ENCODE assay signal across 11 cellular contexts in the genomic region with DNA sequence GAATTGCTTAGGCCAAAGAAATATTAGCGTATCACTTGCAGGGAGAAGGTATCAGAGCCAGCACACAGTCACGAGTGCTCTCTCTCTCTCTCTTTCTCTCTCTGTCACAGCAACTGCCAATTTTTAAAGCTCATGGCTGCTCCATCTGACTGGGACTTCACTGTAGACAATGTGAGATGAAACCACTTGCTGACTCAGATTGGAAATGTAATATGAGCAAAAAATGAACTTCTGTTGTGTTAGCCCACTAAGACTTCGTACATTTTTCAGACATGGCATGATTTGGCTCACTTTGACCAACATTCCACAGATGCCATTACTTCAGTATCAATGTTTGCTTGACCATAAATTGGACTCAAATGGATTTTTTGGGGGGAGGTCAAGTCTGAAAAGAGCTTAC.
DNase-seq lines count a peak whose midpoint lies in the region; ATAC-seq, FAIRE-seq and TF ChIP-seq lines count a peak whose summit lies in the region.
"Had no signal": no experiment of that assay in that cellular context is flagged by ENCODE, and none has a peak within 500 bp of the region (broad histone marks: within the 10 kb centered on the region; RNA-seq: fewer than 3 reads in every experiment).

No MANE protein-coding gene starts in this region.

- intact Hi-C loops in GM12878 (cut with micrococcal nuclease; ENCODE audit: unreplicated experiment), result no loop called here
- intact Hi-C loops in gastrocnemius medialis (cut with DNase I; ENCODE audit: low total_unique reads), result no loop called here

- H2AFZ ChIP-seq in GM12878 (ENCODE audit: control insufficient read depth, low read depth, low read length), result no peak overlapping the region

- H3K27me3 ChIP-seq in GM12878 (replicated peaks in 1 of 2; ENCODE audit: control insufficient read depth in 2 of 2, insufficient read depth in 2 of 2, low read length in 1 of 2) (no peaks in the 10 kb centered on the region), gastrocnemius medialis (no peaks in the 10 kb centered on the region), HAP-1 (ENCODE audit: low read depth) (0 out of 2 replicates have a peak, but pooled peaks cover 2% of the 10 kb centered on the region)

- H4K20me1 ChIP-seq in GM12878 (ENCODE audit: control insufficient read depth, insufficient read depth), result no peaks in the 10 kb centered on the region

- in situ Hi-C loops in GM12878 (cut with MboI) (no loop called here), gastrocnemius medialis (cut with MboI; ENCODE audit: low sequenced_read_pairs in 4 of 4) (no loop called here), HAP-1 (cut with MboI; ENCODE audit: low sequenced_read_pairs) (no loop called here)

- H3K4me2 ChIP-seq in GM12878 (ENCODE audit: control insufficient read depth, insufficient read depth), result no peak overlapping the region

- RAD21 ChIA-PET in GM12878 (lab: Charles Lee; ENCODE audit: unreplicated experiment), result no interaction called here

- no peaks in the 10 kb centered on the region for H3K79me2 ChIP-seq in GM12878 (ENCODE audit: control insufficient read depth, insufficient read depth, low read length)

- H3K36me3 ChIP-seq in GM12878 (ENCODE audit: control insufficient read depth in 2 of 2, insufficient read depth in 2 of 2, low read length in 1 of 2) (no peaks in the 10 kb centered on the region), gastrocnemius medialis (no peaks in the 10 kb centered on the region), HAP-1 (replicated peaks) (no peaks in the 10 kb centered on the region)

- TF ChIP-seq EP300 in GM12878 (IDR thresholded peaks at IDR 0.05; ENCODE audit: borderline replicate concordance in 1 of 2, control insufficient read depth in 1 of 2, low read depth in 2 of 2, low read length in 2 of 2), result peak in 1 of 2 experiments; percentile 51; a peak in 1 of 4 replicates

- CTCF ChIA-PET in GM12878 (lab: Yijun Ruan, JAX), result no interaction called here

- H3K4me1 ChIP-seq in GM12878 (ENCODE audit: control insufficient read depth, insufficient read depth, low read length), result no peaks in the 10 kb centered on the region
- H3K4me1 ChIP-seq in gastrocnemius medialis, result peaks cover 26 to 40% of the 10 kb centered on the region in 2 donors
- H3K4me1 ChIP-seq in HAP-1, result no peaks in the 10 kb centered on the region

- FAIRE-seq in GM12878 (lab: Jason Lieb, UNC), result no peak
- FAIRE-seq: GM18507 had no signal

- POLR2A ChIA-PET in GM12878 (lab: Charles Lee), result no interaction called here

- TF ChIP-seq CTCF in GM12878 (IDR thresholded peaks at IDR 0.05 in 2 of 3, conservative IDR thresholded peaks at IDR 0.05 in 1 of 3; ENCODE audit: control insufficient read depth in 2 of 3, extremely low read depth in 1 of 3, insufficient read depth in 1 of 3, low read depth in 3 of 3, low read length in 3 of 3), result no peak
- no peak for TF ChIP-seq CTCF in gastrocnemius medialis (IDR thresholded peaks at IDR 0.05 in 4 of 5, conservative IDR thresholded peaks at IDR 0.05 in 1 of 5)

- BruUV-seq in GM12878 (replicated peaks; lab: Mats Ljungman, UMichigan), result no TSS peak

- H3K9ac ChIP-seq in GM12878 (ENCODE audit: control insufficient read depth, insufficient read depth, low read length), result no peak overlapping the region

- H3K27ac ChIP-seq in GM12878 (ENCODE audit: control insufficient read depth, insufficient read depth), result no peak overlapping the region
- H3K27ac ChIP-seq in gastrocnemius medialis, result peak overlapping the region; percentile 80 to 95 (median 92)
- H3K27ac ChIP-seq: 22Rv1 had no signal

- DNase-seq in NCI-H1092 treated with DMSO at 0.1 percent for 48 hours (lab: John Stamatoyannopoulos, UW) (peak; percentile 81), NCI-H1092 (lab: John Stamatoyannopoulos, UW) (no peak), GM12878 (ENCODE audit: low read depth, low spot score) (no peak), gastrocnemius medialis (peak; percentile 39 to 64), cortex of kidney (lab: John Stamatoyannopoulos, UW) (no peak), HAP-1 (ENCODE audit: low spot score in 2 of 2) (no peak), NCI-H524 treated with DMSO at 0.1 percent for 48 hours (lab: John Stamatoyannopoulos, UW) (no peak)
- DNase-seq: endodermal cell had no signal

- SMC1A ChIA-PET in GM12878 (lab: Charles Lee; ENCODE audit: uncharacterized antibody, unreplicated experiment), result no interaction called here

- no peak for TF ChIP-seq RAD21 in GM12878 (IDR thresholded peaks at IDR 0.05; ENCODE audit: insufficient read depth, low read depth, low read length)

- 16% methylated on average over 3 of the region's 3 CpGs for WGBS in GM12878 (ENCODE audit: insufficient coverage, insufficient replicate concordance, low lambda C conversion rate, missing lambda C conversion rate)

- ATAC-seq in HG03354 (IDR thresholded peaks at IDR 0.05; ENCODE audit: poor library complexity, severe bottlenecking, unreplicated experiment), result peak; percentile 75
- peak; percentile 88 for ATAC-seq in GM12878
- ATAC-seq in gastrocnemius medialis, result peak; percentile 51 to 79

- H3K4me3 ChIP-seq in GM12878 (no peak overlapping the region), gastrocnemius medialis (no peak overlapping the region), HAP-1 (no peak overlapping the region)

- TF ChIP-seq POLR2A in GM12878 (IDR thresholded peaks at IDR 0.05; ENCODE audit: low read depth, low read length) (no peak), gastrocnemius medialis (IDR thresholded peaks at IDR 0.05) (no peak)

- H3K9me3 ChIP-seq in GM12878 (replicated peaks; ENCODE audit: control insufficient read depth, insufficient read depth, low read length) (no peaks in the 10 kb centered on the region), gastrocnemius medialis (no peaks in the 10 kb centered on the region), HAP-1 (no peaks in the 10 kb centered on the region)

TF ChIP-seq in GM12878, 131 proteins besides CTCF, POLR2A, EP300 and RAD21:
- TF ChIP-seq CEBPB (IDR thresholded peaks at IDR 0.05; ENCODE audit: borderline replicate concordance in 1 of 2, low read depth in 2 of 2, low read length in 2 of 2) (no peak), IKZF2 (IDR thresholded peaks at IDR 0.05) (peak; percentile 11 to 28; a peak in 1 of 4 replicates), RB1 (IDR thresholded peaks at IDR 0.05; ENCODE audit: borderline replicate concordance) (no peak)
TF ChIP-seq in GM12878: peak in this region for 1.

Comparison
In these comparisons a context has a peak if more than half of its experiments do, and no peak if none do; other contexts are left out.
1. DNase-seq: peak in NCI-H1092 treated with DMSO at 0.1 percent for 48 hours (single experiment) and gastrocnemius medialis (2 of 2); none in NCI-H1092 (single experiment), GM12878 (single experiment), cortex of kidney (single experiment), HAP-1 (0 of 2) and NCI-H524 treated with DMSO at 0.1 percent for 48 hours (single experiment).
2. Peak in every context shown above with its lines, with median percentiles within 50 percentile points of each other: ATAC-seq.